1 cellular context compared by ENCODE assay signal in the genomic region with DNA sequence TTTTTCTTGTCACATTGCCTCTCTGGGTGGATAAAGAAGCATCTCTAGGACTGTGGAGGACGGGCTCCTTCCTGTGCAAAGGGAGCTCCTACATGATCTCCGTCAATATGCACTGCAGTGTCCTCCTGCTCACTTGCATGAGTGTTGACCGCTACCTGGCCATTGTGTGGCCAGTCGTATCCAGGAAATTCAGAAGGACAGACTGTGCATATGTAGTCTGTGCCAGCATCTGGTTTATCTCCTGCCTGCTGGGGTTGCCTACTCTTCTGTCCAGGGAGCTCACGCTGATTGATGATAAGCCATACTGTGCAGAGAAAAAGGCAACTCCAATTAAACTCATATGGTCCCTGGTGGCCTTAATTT.
TF ChIP-seq lines count a peak whose summit lies in the region.

No MANE protein-coding gene starts in this region.

TF ChIP-seq in HCT116, 20 proteins besides CTCF, POLR2A, EP300 and RAD21:
- no peak for TF ChIP-seq SRF (IDR thresholded peaks at IDR 0.05; ENCODE audit: low read depth)
- no peak for TF ChIP-seq YY1 (IDR thresholded peaks at IDR 0.05; ENCODE audit: extremely low read depth, insufficient replicate concordance, low read depth, low read length)
- no peak for TF ChIP-seq ZNF274 (IDR thresholded peaks at IDR 0.05; ENCODE audit: low read depth, low read length)
- TF ChIP-seq, protein P1, sequence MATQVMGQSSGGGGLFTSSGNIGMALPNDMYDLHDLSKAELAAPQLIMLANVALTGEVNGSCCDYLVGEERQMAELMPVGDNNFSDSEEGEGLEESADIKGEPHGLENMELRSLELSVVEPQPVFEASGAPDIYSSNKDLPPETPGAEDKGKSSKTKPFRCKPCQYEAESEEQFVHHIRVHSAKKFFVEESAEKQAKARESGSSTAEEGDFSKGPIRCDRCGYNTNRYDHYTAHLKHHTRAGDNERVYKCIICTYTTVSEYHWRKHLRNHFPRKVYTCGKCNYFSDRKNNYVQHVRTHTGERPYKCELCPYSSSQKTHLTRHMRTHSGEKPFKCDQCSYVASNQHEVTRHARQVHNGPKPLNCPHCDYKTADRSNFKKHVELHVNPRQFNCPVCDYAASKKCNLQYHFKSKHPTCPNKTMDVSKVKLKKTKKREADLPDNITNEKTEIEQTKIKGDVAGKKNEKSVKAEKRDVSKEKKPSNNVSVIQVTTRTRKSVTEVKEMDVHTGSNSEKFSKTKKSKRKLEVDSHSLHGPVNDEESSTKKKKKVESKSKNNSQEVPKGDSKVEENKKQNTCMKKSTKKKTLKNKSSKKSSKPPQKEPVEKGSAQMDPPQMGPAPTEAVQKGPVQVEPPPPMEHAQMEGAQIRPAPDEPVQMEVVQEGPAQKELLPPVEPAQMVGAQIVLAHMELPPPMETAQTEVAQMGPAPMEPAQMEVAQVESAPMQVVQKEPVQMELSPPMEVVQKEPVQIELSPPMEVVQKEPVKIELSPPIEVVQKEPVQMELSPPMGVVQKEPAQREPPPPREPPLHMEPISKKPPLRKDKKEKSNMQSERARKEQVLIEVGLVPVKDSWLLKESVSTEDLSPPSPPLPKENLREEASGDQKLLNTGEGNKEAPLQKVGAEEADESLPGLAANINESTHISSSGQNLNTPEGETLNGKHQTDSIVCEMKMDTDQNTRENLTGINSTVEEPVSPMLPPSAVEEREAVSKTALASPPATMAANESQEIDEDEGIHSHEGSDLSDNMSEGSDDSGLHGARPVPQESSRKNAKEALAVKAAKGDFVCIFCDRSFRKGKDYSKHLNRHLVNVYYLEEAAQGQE (IDR thresholded peaks at IDR 0.05; ENCODE audit: low read depth): no peak
- TF ChIP-seq TCF7L2 (IDR thresholded peaks at IDR 0.05; ENCODE audit: borderline replicate concordance, extremely low read depth, insufficient read depth, insufficient read length): no peak
- TF ChIP-seq JUND (IDR thresholded peaks at IDR 0.05): no peak
- no peak for TF ChIP-seq ELF1 (IDR thresholded peaks at IDR 0.05; ENCODE audit: borderline replicate concordance, low read depth)
- TF ChIP-seq EGR1 (IDR thresholded peaks at IDR 0.05; ENCODE audit: low read depth): no peak
- TF ChIP-seq CBX3 (IDR thresholded peaks at IDR 0.05; ENCODE audit: low read depth): no peak
